ENCODE assay signal across 19 cellular contexts in the genomic region with DNA sequence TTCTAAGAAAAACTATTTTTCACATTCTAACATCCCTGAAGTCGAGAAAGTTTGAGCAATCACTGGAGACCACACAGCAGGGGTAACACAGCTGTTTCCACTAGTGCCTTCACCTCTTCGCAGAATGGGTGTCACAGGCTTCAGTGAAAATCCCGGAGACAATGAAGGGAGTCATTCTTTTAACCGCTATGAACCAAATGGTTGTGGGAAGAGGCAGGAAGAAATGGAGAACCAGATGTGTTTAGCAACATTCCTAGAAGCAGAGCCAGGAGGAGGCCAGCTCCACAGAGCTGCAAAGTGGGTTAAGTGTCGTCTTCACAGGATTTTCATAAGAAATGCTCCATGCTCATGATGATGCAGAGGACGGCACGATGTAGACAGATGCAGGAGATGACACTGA.
"Had no signal": no experiment of that assay in that cellular context is flagged by ENCODE, and none has a peak within 500 bp of the region (broad histone marks: within the 10 kb centered on the region; RNA-seq: fewer than 3 reads in every experiment).

No MANE protein-coding gene starts in this region.

- H3K9me3 Mint-ChIP-seq: type B pancreatic cell had no signal

- H3K9me3 ChIP-seq: colonic mucosa, gastrocnemius medialis, pancreas, right lobe of liver had no signal

- ATAC-seq: gastrocnemius medialis, heart right ventricle, pancreas, psoas muscle, right lobe of liver had no signal

- H3K4me1 ChIP-seq: colonic mucosa, pancreas, psoas muscle, right lobe of liver had no signal

- H3K36me3 ChIP-seq: colonic mucosa, gastrocnemius medialis, pancreas, right lobe of liver had no signal

- H3K4me3 ChIP-seq: colonic mucosa, gastrocnemius medialis, heart right ventricle, pancreas, psoas muscle, right lobe of liver had no signal

- H3K4me3 Mint-ChIP-seq: naive B cell, nephron, type B pancreatic cell had no signal

- H3K27me3 ChIP-seq: colonic mucosa, gastrocnemius medialis, heart right ventricle, pancreas, right lobe of liver had no signal

- H3K27ac ChIP-seq: colonic mucosa, gastrocnemius medialis, heart right ventricle, pancreas, psoas muscle, right lobe of liver had no signal

- H3K27ac Mint-ChIP-seq: type B pancreatic cell had no signal

- H3K27me3 Mint-ChIP-seq: naive B cell, type B pancreatic cell had no signal

- DNase-seq: colonic mucosa; dermis blood vessel endothelial cell; erythroblast; gastrocnemius medialis; heart right ventricle; hypothalamus; kidney glomerular epithelial cell; mesendoderm; naive B cell; occipital lobe; pancreas; psoas muscle; retina; right lobe of liver; small intestine; stimulated activated CD4-positive, alpha-beta T cell treated with anti-CD3 and anti-CD28 coated beads, Interleukin-12 subunit alpha, Interleukin-12 subunit beta, amount 100 ng/mL, for 4 hours; stimulated activated naive CD4-positive, alpha-beta T cell treated with Interleukin-2 at 50 U/mL for 16 hours had no signal
